In genomic region chr12:46360908-46361666, GRCh38 we compare ENCODE assay signal across 9 cellular contexts. TPM values are rescaled to one million over a fixed set of nuclear protein-coding genes. Genes with fewer than 3 reads are reported as not detected.
DNase-seq lines count a peak whose midpoint lies in the region; ATAC-seq and TF ChIP-seq lines count a peak whose summit lies in the region.
"Had no signal": no experiment of that assay in that cellular context is flagged by ENCODE, and none has a peak within 500 bp of the region (broad histone marks: within the 10 kb centered on the region; RNA-seq: fewer than 3 reads in every experiment).

No MANE protein-coding gene starts in this region.

- peaks cover 21% of the 10 kb centered on the region for H3K4me1 ChIP-seq in CD8-positive, alpha-beta memory T cell (ENCODE audit: insufficient read depth, low read length)

- CTCF ChIA-PET in CD8-positive, alpha-beta memory T cell (lab: Charles Lee), result interaction anchor here (1.2 kb wide), 1 partner anchor 10 kb away, joined by 3 read pairs; no protein-coding TSS in a partner anchor

- POLR2A ChIA-PET in CD8-positive, alpha-beta memory T cell (lab: Charles Lee), result no interaction called here

- H3K4me3 ChIP-seq in CD8-positive, alpha-beta memory T cell (ENCODE audit: low read length), result no peak overlapping the region
- no peak overlapping the region for H3K4me3 ChIP-seq in cardiac fibroblast (replicated peaks in 1 of 2; ENCODE audit: low read depth in 2 of 2, low read length in 2 of 2)

- H3K9me3 Mint-ChIP-seq in CD8-positive, alpha-beta memory T cell, result no peaks in the 10 kb centered on the region

- peak overlapping the region in 7 of 8 donors; percentile 7 to 79 (median 69) for H3K27ac Mint-ChIP-seq in CD8-positive, alpha-beta memory T cell

- H3K9me3 ChIP-seq in CD8-positive, alpha-beta memory T cell (ENCODE audit: low read length), result no peaks in the 10 kb centered on the region

- TF ChIP-seq CTCF in cardiac fibroblast (IDR thresholded peaks at IDR 0.05; ENCODE audit: low read depth, low read length), result no peak

- peaks cover 38 to 64% (median 50%) of the 10 kb centered on the region in 3 donors for H3K4me1 Mint-ChIP-seq in CD8-positive, alpha-beta memory T cell

- H3K27me3 ChIP-seq in CD8-positive, alpha-beta memory T cell (ENCODE audit: insufficient read depth, low read length, poor library complexity, severe bottlenecking), result no peaks in the 10 kb centered on the region

- no peak for DNase-seq in CD8-positive, alpha-beta memory T cell
- DNase-seq in cardiac fibroblast (ENCODE audit: low read depth in 2 of 2) (peak; percentile 27 to 57), GM19238 (ENCODE audit: insufficient read length, low spot score) (no peak), NCI-H526 treated with DMSO at 0.1 percent for 48 hours (lab: John Stamatoyannopoulos, UW) (no peak)
- no peak for DNase-seq in stimulated activated CD4-positive, alpha-beta T cell treated with anti-CD3 and anti-CD28 coated beads, Interleukin-1b, Interleukin-23, amount 100 ng/mL, for 48 hours
- DNase-seq: NCI-H446 treated with DMSO at 0.1 percent for 48 hours had no signal

- H3K36me3 ChIP-seq in CD8-positive, alpha-beta memory T cell (ENCODE audit: insufficient read depth, low read length), result peaks cover 65% of the 10 kb centered on the region

- H3K27me3 Mint-ChIP-seq in CD8-positive, alpha-beta memory T cell, result no peaks in the 10 kb centered on the region

- H3K4me3 Mint-ChIP-seq in CD8-positive, alpha-beta memory T cell, result peak overlapping the region in 1 of 7 donors; percentile 32

- H3K36me3 Mint-ChIP-seq in CD8-positive, alpha-beta memory T cell, result peaks cover 23 to 73% (median 39%) of the 10 kb centered on the region in 3 donors

- no peak overlapping the region for H3K27ac ChIP-seq in CD8-positive, alpha-beta memory T cell (ENCODE audit: low read depth, low read length)

- peak; percentile 72 for ATAC-seq in GM19463 (IDR thresholded peaks at IDR 0.05; ENCODE audit: unreplicated experiment)
- peak; percentile 81 for ATAC-seq in HG03354 (IDR thresholded peaks at IDR 0.05; ENCODE audit: poor library complexity, severe bottlenecking, unreplicated experiment)
- no peak for ATAC-seq in HG02870 (IDR thresholded peaks at IDR 0.05; ENCODE audit: unreplicated experiment)

RNA-seq across cellular contexts. Expression of gene SLC38A2, which starts 11.5 kb away (rescaled TPM):
- total RNA-seq in CD8-positive, alpha-beta memory T cell, result 100 to 1,000 TPM; 198 to 202 TPM
- 58.4 TPM for polyA plus RNA-seq in CD8-positive, alpha-beta memory T cell

Comparison
In these comparisons a context has a peak if more than half of its experiments do, and no peak if none do; other contexts are left out.
1. DNase-seq: peak in cardiac fibroblast (2 of 2); none in CD8-positive, alpha-beta memory T cell (0 of 5), GM19238 (single experiment), stimulated activated CD4-positive, alpha-beta T cell treated with anti-CD3 and anti-CD28 coated beads, Interleukin-1b, Interleukin-23, amount 100 ng/mL, for 48 hours (single experiment) and NCI-H526 treated with DMSO at 0.1 percent for 48 hours (single experiment).